Comparison of ENCODE assay signal across 1 cellular context in the genomic region with DNA sequence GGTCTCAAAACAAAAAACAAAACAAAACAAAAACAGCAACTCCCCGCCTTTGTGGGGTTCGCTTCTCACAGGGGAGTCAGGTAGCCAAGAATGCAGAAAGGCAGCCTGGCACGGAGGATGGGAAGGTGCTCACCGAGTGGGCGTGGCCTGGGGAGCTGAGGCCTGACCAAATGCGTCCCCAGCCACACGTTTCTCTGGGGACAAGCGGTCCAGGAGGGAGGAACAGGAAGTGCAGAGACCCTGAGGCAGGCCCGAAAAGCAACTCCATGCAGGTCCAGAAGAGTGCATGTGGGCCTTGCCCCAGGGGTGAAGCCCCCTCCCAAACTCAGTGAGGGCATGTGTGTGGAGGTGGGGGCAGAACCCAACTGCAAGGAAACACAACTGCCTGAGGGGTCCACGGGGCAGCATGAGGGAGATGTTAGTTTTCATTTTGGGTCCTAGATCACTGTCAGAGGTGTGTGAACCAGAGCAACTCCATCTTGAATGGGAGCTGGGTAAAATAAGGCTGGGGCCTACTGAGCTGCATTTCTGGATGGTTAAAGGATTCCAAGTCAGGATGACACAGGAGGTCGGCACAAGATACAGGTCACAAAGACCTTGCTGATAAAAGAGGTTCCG.
TF ChIP-seq lines count a peak whose summit lies in the region.

No MANE protein-coding gene starts in this region.

TF ChIP-seq in K562, 482 proteins besides CTCF, POLR2A, EP300 and RAD21 (continued from another document and continues in another):
- TF ChIP-seq, protein P1, sequence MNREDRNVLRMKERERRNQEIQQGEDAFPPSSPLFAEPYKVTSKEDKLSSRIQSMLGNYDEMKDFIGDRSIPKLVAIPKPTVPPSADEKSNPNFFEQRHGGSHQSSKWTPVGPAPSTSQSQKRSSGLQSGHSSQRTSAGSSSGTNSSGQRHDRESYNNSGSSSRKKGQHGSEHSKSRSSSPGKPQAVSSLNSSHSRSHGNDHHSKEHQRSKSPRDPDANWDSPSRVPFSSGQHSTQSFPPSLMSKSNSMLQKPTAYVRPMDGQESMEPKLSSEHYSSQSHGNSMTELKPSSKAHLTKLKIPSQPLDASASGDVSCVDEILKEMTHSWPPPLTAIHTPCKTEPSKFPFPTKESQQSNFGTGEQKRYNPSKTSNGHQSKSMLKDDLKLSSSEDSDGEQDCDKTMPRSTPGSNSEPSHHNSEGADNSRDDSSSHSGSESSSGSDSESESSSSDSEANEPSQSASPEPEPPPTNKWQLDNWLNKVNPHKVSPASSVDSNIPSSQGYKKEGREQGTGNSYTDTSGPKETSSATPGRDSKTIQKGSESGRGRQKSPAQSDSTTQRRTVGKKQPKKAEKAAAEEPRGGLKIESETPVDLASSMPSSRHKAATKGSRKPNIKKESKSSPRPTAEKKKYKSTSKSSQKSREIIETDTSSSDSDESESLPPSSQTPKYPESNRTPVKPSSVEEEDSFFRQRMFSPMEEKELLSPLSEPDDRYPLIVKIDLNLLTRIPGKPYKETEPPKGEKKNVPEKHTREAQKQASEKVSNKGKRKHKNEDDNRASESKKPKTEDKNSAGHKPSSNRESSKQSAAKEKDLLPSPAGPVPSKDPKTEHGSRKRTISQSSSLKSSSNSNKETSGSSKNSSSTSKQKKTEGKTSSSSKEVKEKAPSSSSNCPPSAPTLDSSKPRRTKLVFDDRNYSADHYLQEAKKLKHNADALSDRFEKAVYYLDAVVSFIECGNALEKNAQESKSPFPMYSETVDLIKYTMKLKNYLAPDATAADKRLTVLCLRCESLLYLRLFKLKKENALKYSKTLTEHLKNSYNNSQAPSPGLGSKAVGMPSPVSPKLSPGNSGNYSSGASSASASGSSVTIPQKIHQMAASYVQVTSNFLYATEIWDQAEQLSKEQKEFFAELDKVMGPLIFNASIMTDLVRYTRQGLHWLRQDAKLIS (CRISPR knock-in tag; IDR thresholded peaks at IDR 0.05) = no peak
- TF ChIP-seq SMAD2 (IDR thresholded peaks at IDR 0.05; ENCODE audit: low read depth, low read length) = no peak
- TF ChIP-seq, protein P2, sequence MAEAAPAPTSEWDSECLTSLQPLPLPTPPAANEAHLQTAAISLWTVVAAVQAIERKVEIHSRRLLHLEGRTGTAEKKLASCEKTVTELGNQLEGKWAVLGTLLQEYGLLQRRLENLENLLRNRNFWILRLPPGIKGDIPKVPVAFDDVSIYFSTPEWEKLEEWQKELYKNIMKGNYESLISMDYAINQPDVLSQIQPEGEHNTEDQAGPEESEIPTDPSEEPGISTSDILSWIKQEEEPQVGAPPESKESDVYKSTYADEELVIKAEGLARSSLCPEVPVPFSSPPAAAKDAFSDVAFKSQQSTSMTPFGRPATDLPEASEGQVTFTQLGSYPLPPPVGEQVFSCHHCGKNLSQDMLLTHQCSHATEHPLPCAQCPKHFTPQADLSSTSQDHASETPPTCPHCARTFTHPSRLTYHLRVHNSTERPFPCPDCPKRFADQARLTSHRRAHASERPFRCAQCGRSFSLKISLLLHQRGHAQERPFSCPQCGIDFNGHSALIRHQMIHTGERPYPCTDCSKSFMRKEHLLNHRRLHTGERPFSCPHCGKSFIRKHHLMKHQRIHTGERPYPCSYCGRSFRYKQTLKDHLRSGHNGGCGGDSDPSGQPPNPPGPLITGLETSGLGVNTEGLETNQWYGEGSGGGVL (CRISPR knock-in tag; IDR thresholded peaks at IDR 0.05) = peak; percentile 93
- no peak for TF ChIP-seq ZNF143 (CRISPR knock-in tag; IDR thresholded peaks at IDR 0.05)
- peak; percentile 96 for TF ChIP-seq ZNF586 (CRISPR knock-in tag; conservative IDR thresholded peaks at IDR 0.05)
- TF ChIP-seq, protein P3, sequence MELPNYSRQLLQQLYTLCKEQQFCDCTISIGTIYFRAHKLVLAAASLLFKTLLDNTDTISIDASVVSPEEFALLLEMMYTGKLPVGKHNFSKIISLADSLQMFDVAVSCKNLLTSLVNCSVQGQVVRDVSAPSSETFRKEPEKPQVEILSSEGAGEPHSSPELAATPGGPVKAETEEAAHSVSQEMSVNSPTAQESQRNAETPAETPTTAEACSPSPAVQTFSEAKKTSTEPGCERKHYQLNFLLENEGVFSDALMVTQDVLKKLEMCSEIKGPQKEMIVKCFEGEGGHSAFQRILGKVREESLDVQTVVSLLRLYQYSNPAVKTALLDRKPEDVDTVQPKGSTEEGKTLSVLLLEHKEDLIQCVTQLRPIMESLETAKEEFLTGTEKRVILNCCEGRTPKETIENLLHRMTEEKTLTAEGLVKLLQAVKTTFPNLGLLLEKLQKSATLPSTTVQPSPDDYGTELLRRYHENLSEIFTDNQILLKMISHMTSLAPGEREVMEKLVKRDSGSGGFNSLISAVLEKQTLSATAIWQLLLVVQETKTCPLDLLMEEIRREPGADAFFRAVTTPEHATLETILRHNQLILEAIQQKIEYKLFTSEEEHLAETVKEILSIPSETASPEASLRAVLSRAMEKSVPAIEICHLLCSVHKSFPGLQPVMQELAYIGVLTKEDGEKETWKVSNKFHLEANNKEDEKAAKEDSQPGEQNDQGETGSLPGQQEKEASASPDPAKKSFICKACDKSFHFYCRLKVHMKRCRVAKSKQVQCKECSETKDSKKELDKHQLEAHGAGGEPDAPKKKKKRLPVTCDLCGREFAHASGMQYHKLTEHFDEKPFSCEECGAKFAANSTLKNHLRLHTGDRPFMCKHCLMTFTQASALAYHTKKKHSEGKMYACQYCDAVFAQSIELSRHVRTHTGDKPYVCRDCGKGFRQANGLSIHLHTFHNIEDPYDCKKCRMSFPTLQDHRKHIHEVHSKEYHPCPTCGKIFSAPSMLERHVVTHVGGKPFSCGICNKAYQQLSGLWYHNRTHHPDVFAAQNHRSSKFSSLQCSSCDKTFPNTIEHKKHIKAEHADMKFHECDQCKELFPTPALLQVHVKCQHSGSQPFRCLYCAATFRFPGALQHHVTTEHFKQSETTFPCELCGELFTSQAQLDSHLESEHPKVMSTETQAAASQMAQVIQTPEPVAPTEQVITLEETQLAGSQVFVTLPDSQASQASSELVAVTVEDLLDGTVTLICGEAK (IDR thresholded peaks at IDR 0.05) = no peak
- TF ChIP-seq, protein P3 (CRISPR knock-in tag; IDR thresholded peaks at IDR 0.05) = no peak
- TF ChIP-seq, protein P4, sequence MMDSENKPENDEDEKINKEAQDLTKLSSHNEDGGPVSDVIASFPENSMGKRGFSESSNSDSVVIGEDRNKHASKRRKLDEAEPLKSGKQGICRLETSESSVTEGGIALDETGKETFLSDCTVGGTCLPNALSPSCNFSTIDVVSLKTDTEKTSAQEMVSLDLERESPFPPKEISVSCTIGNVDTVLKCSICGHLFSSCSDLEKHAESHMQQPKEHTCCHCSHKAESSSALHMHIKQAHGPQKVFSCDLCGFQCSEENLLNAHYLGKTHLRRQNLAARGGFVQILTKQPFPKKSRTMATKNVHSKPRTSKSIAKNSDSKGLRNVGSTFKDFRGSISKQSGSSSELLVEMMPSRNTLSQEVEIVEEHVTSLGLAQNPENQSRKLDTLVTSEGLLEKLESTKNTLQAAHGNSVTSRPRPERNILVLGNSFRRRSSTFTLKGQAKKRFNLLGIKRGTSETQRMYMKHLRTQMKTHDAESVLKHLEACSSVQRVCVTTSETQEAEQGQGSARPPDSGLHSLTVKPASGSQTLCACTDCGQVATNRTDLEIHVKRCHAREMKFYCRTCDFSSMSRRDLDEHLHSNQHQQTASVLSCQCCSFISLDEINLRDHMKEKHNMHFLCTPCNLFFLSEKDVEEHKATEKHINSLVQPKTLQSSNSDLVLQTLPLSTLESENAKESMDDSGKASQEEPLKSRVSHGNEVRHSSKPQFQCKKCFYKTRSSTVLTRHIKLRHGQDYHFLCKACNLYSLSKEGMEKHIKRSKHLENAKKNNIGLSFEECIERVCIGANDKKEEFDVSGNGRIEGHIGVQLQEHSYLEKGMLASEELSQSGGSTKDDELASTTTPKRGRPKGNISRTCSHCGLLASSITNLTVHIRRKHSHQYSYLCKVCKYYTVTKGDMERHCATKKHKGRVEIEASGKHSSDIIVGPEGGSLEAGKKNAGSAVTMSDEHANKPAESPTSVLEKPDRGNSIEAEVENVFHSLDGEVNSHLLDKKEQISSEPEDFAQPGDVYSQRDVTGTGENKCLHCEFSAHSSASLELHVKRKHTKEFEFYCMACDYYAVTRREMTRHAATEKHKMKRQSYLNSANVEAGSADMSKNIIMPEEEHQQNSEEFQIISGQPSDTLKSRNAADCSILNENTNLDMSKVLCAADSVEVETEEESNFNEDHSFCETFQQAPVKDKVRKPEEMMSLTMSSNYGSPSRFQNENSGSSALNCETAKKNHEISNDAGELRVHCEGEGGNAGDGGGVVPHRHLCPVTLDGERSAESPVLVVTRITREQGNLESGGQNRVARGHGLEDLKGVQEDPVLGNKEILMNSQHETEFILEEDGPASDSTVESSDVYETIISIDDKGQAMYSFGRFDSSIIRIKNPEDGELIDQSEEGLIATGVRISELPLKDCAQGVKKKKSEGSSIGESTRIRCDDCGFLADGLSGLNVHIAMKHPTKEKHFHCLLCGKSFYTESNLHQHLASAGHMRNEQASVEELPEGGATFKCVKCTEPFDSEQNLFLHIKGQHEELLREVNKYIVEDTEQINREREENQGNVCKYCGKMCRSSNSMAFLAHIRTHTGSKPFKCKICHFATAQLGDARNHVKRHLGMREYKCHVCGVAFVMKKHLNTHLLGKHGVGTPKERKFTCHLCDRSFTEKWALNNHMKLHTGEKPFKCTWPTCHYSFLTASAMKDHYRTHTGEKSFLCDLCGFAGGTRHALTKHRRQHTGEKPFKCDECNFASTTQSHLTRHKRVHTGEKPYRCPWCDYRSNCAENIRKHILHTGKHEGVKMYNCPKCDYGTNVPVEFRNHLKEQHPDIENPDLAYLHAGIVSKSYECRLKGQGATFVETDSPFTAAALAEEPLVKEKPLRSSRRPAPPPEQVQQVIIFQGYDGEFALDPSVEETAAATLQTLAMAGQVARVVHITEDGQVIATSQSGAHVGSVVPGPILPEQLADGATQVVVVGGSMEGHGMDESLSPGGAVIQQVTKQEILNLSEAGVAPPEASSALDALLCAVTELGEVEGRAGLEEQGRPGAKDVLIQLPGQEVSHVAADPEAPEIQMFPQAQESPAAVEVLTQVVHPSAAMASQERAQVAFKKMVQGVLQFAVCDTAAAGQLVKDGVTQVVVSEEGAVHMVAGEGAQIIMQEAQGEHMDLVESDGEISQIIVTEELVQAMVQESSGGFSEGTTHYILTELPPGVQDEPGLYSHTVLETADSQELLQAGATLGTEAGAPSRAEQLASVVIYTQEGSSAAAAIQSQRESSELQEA (IDR thresholded peaks at IDR 0.05; ENCODE audit: low read depth) = no peak
- no peak for TF ChIP-seq HNRNPK (IDR thresholded peaks at IDR 0.05; ENCODE audit: low read depth, low read length, poor library complexity, severe bottlenecking)
- peak; percentile 85 for TF ChIP-seq ELF2 (CRISPR knock-in tag; IDR thresholded peaks at IDR 0.05)
- peak; percentile 11; the same call in 1 of the 2 replicates for TF ChIP-seq ZBTB7A (IDR thresholded peaks at IDR 0.05; ENCODE audit: borderline replicate concordance, control insufficient read depth, low read depth, low read length)
- TF ChIP-seq, protein P5, sequence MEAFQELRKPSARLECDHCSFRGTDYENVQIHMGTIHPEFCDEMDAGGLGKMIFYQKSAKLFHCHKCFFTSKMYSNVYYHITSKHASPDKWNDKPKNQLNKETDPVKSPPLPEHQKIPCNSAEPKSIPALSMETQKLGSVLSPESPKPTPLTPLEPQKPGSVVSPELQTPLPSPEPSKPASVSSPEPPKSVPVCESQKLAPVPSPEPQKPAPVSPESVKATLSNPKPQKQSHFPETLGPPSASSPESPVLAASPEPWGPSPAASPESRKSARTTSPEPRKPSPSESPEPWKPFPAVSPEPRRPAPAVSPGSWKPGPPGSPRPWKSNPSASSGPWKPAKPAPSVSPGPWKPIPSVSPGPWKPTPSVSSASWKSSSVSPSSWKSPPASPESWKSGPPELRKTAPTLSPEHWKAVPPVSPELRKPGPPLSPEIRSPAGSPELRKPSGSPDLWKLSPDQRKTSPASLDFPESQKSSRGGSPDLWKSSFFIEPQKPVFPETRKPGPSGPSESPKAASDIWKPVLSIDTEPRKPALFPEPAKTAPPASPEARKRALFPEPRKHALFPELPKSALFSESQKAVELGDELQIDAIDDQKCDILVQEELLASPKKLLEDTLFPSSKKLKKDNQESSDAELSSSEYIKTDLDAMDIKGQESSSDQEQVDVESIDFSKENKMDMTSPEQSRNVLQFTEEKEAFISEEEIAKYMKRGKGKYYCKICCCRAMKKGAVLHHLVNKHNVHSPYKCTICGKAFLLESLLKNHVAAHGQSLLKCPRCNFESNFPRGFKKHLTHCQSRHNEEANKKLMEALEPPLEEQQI (IDR thresholded peaks at IDR 0.05) = no peak
- no peak for TF ChIP-seq CEBPB (tag; IDR thresholded peaks at IDR 0.05)
- TF ChIP-seq E2F3 (CRISPR knock-in tag; IDR thresholded peaks at IDR 0.05) = peak; percentile 100
